13 cellular contexts compared by ENCODE assay signal in the genomic region with DNA sequence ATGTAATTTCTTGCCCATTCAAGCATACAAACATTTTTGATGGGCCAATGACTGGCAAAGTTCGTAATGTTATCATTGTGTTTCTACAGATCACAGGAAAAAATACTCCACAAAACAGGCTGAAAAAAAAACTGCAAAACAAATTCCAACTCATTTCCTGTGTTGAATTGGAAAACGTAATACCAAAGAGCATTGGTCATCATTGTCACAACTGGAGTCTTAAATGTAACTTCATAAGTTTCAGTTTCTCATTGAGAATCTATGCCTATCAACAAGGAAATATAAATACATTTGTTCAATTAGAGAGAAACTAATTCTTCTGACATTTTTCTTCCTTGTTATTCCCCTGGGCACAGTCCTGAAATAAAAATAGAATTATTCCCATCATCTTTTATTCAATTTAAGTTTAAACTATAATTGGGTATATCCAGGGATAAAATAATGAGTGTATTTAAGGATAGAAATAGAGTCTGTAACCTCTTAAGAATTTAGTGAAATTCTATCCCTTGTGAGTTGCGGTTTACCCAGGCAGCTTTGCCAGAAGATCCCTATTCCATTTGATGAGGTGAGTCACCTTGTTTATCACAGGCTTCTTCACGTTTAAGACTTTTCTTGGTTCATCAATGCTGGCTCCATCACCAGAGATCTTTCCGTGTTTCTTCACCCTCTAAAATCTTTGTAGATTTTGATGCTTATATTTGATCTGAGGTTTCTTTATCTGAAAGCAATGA.
DNase-seq lines count a peak whose midpoint lies in the region; ATAC-seq and TF ChIP-seq lines count a peak whose summit lies in the region.
"Had no signal": no experiment of that assay in that cellular context is flagged by ENCODE, and none has a peak within 500 bp of the region (broad histone marks: within the 10 kb centered on the region; RNA-seq: fewer than 3 reads in every experiment).

No MANE protein-coding gene starts in this region.

- no peak for TF ChIP-seq POLR2A in heart left ventricle (IDR thresholded peaks at IDR 0.05)

- H3K4me3 ChIP-seq in heart left ventricle, result peak overlapping the region in 3 of 12 donors; percentile 0 to 1 (median 1)
- peak overlapping the region; percentile 56 for H3K4me3 ChIP-seq in adipocyte (ENCODE audit: low read length)
- H3K4me3 ChIP-seq in subcutaneous abdominal adipose tissue (ENCODE audit: low read depth in 1 of 5, low read length in 5 of 5), result no peak overlapping the region
- H3K4me3 ChIP-seq: thyroid gland had no signal

- ATAC-seq in heart left ventricle (no peak), left ventricle myocardium superior (no peak), foreskin keratinocyte (peak; percentile 29)
- ATAC-seq: Panc1 had no signal

- H3K36me3 ChIP-seq in heart left ventricle, result no peaks in the 10 kb centered on the region
- no peaks in the 10 kb centered on the region for H3K36me3 ChIP-seq in adipocyte (ENCODE audit: control insufficient read depth, insufficient read depth, low read length, severe bottlenecking)
- H3K36me3 ChIP-seq in subcutaneous abdominal adipose tissue (ENCODE audit: control insufficient read depth in 5 of 5, insufficient read depth in 5 of 5, low read length in 5 of 5), result no peaks in the 10 kb centered on the region
- H3K36me3 ChIP-seq: thyroid gland had no signal

- no peaks in the 10 kb centered on the region for H3K27me3 ChIP-seq in heart left ventricle
- H3K27me3 ChIP-seq in adipocyte (replicated peaks; ENCODE audit: control insufficient read depth, insufficient read depth, low read length), result no peaks in the 10 kb centered on the region
- peaks cover 2% of the 10 kb centered on the region for H3K27me3 ChIP-seq in foreskin keratinocyte
- H3K27me3 ChIP-seq in subcutaneous abdominal adipose tissue (ENCODE audit: control insufficient read depth in 5 of 5, insufficient read depth in 4 of 5, low read length in 5 of 5), result no peaks in the 10 kb centered on the region
- H3K27me3 ChIP-seq: thyroid gland had no signal

- H3K9me3 ChIP-seq in heart left ventricle, result no peaks in the 10 kb centered on the region
- H3K9me3 ChIP-seq in adipocyte (ENCODE audit: control insufficient read depth, low read length), result no peaks in the 10 kb centered on the region
- no peaks in the 10 kb centered on the region for H3K9me3 ChIP-seq in subcutaneous abdominal adipose tissue (ENCODE audit: control insufficient read depth in 5 of 5, low read length in 5 of 5)
- H3K9me3 ChIP-seq: thyroid gland had no signal

- WGBS in heart left ventricle, 4 donors, result 57 to 67% (median 59%) methylated on average over 5 of the region's 5 CpGs

- intact Hi-C loops in heart left ventricle (cut with DNase I) (no loop called here), left ventricle myocardium superior (cut with micrococcal nuclease) (no loop called here)

- DNase-seq in heart left ventricle, result no peak
- DNase-seq in left ventricle myocardium superior, result no peak
- DNase-seq in adipocyte (ENCODE audit: low read depth), result peak; percentile 78
- no peak for DNase-seq in foreskin keratinocyte
- DNase-seq in cerebellar cortex (ENCODE audit: low spot score), result no peak
- no peak for DNase-seq in caudate nucleus (lab: John Stamatoyannopoulos, UW)
- DNase-seq in germinal center (ENCODE audit: low spot score), result no peak
- DNase-seq: activated naive CD4-positive, alpha-beta T cell treated with anti-CD3 and anti-CD28 coated beads for 36 hours; NCI-H446; retina; thyroid gland had no signal

- TF ChIP-seq CTCF in heart left ventricle (IDR thresholded peaks at IDR 0.05) (no peak), foreskin keratinocyte (conservative IDR thresholded peaks at IDR 0.05) (no peak)

- H3K4me1 ChIP-seq in heart left ventricle, result peaks cover 0 to 5% (median 0%) of the 10 kb centered on the region in 12 donors
- H3K4me1 ChIP-seq in adipocyte (ENCODE audit: control insufficient read depth, insufficient read depth, low read length), result peaks cover 12% of the 10 kb centered on the region
- no peaks in the 10 kb centered on the region for H3K4me1 ChIP-seq in foreskin keratinocyte
- peaks cover 0 to 7% (median 0%) of the 10 kb centered on the region in 5 donors for H3K4me1 ChIP-seq in subcutaneous abdominal adipose tissue (ENCODE audit: control insufficient read depth in 5 of 5, insufficient read depth in 5 of 5, low read length in 5 of 5)
- H3K4me1 ChIP-seq: thyroid gland had no signal

- H3K27ac ChIP-seq in heart left ventricle (peak overlapping the region in 9 of 12 donors; percentile 25 to 77 (median 48)), foreskin keratinocyte (no peak overlapping the region), subcutaneous abdominal adipose tissue (ENCODE audit: low read depth, low read length) (peak overlapping the region; percentile 9), caudate nucleus (ENCODE audit: low read depth, low read length) (no peak overlapping the region)
- H3K27ac ChIP-seq: thyroid gland had no signal

- H3K9ac ChIP-seq in adipocyte (ENCODE audit: low read length), result peak overlapping the region; percentile 9
- H3K9ac ChIP-seq in subcutaneous abdominal adipose tissue (ENCODE audit: low read length in 5 of 5), result no peak overlapping the region

Comparison
In these comparisons a context has a peak if more than half of its experiments do, and no peak if none do; other contexts are left out.
1. H3K27ac ChIP-seq: peak in heart left ventricle (9 of 12) and subcutaneous abdominal adipose tissue (single experiment); none in foreskin keratinocyte (single experiment) and caudate nucleus (single experiment).